25 cellular contexts compared by ENCODE assay signal in the genomic region with DNA sequence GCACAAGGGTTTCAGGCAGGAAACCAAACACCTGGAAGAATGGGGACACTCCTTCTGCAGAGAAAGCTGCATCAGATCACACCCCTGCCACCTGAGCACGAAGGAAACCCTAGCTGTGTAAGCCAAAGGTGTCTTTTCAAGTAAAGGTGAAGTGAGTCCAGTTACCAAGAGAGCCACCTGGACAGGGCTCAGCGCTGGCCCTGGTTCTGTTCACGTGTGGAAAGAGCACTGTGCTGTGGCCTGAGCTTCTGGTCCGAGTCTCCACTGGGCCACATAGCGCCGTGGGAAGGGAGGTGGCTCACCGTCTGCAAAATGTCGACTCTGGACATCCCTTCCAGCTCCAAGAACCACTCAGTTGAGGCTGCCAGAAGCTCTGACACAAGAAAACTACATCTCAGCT.
DNase-seq lines count a peak whose midpoint lies in the region; FAIRE-seq and TF ChIP-seq lines count a peak whose summit lies in the region.
"Had no signal": no experiment of that assay in that cellular context is flagged by ENCODE, and none has a peak within 500 bp of the region (broad histone marks: within the 10 kb centered on the region; RNA-seq: fewer than 3 reads in every experiment).

No MANE protein-coding gene starts in this region.

- TF ChIP-seq RAD21 in H1 (IDR thresholded peaks at IDR 0.05 in 1 of 2, conservative IDR thresholded peaks at IDR 0.05 in 1 of 2; ENCODE audit: low read depth in 2 of 2, low read length in 2 of 2), result no peak

- intact Hi-C loops in posterior vena cava (cut with DNase I), result no loop called here
- intact Hi-C loops in CD4-positive, alpha-beta memory T cell (cut with micrococcal nuclease), result no loop called here
- intact Hi-C loops in A673 (cut with micrococcal nuclease; ENCODE audit: unreplicated experiment), result no loop called here

- H3K27me3 ChIP-seq in H1 (replicated peaks in 1 of 4; ENCODE audit: control insufficient read depth in 3 of 4, extremely low read depth in 1 of 4, insufficient read depth in 3 of 4, low read length in 3 of 4) (no peaks in the 10 kb centered on the region), A673 (replicated peaks; ENCODE audit: insufficient read depth, low read depth, low read length, poor library complexity) (no peaks in the 10 kb centered on the region)
- H3K27me3 ChIP-seq in CD4-positive, alpha-beta memory T cell (ENCODE audit: insufficient read depth, low read length), result no peaks in the 10 kb centered on the region
- H3K27me3 ChIP-seq: MG63 had no signal

- H2AFZ ChIP-seq in H1 (ENCODE audit: low read length), result no peak overlapping the region

- H3K4me1 ChIP-seq in H1 (replicated peaks in 1 of 4; ENCODE audit: control insufficient read depth in 3 of 4, insufficient read depth in 4 of 4, low read length in 3 of 4) (peaks cover 0 to 17% (median 4%) of the 10 kb centered on the region in 4 experiments; a peak in 5 of 7 replicates), A673 (ENCODE audit: insufficient read depth, low read length, poor library complexity, severe bottlenecking) (no peaks in the 10 kb centered on the region)
- H3K4me1 ChIP-seq in CD4-positive, alpha-beta memory T cell (ENCODE audit: insufficient read depth, low read length), result no peaks in the 10 kb centered on the region

- H3K79me1 ChIP-seq in H1 (ENCODE audit: low read depth, low read length), result no peaks in the 10 kb centered on the region

- no peak overlapping the region for H3K9ac ChIP-seq in H1 (replicated peaks in 1 of 4; ENCODE audit: extremely low read depth in 1 of 4, low read depth in 3 of 4, low read length in 3 of 4)

- H3K36me3 ChIP-seq in H1 (ENCODE audit: control insufficient read depth in 2 of 4, insufficient read depth in 4 of 4, low read length in 3 of 4) (no peaks in the 10 kb centered on the region), A673 (ENCODE audit: insufficient read depth, low read length, poor library complexity, severe bottlenecking) (no peaks in the 10 kb centered on the region)
- H3K36me3 ChIP-seq in CD4-positive, alpha-beta memory T cell (ENCODE audit: insufficient read depth, low read length), result no peaks in the 10 kb centered on the region
- H3K36me3 ChIP-seq: MG63 had no signal

- WGBS in H1 (ENCODE audit: extremely low coverage in 1 of 2, insufficient coverage in 1 of 2, insufficient read length in 1 of 2, insufficient replicate concordance in 2 of 2, low coverage in 1 of 2, low lambda C conversion rate in 2 of 2, missing lambda C conversion rate in 1 of 2), 2 experiments, result 93% methylated on average over 8 of the region's 8 CpGs; no CpG with 5 or more reads in 1 of the 2 experiments

- H3K4ac ChIP-seq in H1 (replicated peaks; ENCODE audit: insufficient read length, low read depth, low read length), result no peak overlapping the region

- H4K8ac ChIP-seq in H1 (ENCODE audit: extremely low read depth, insufficient read depth, low read length), result no peak overlapping the region

- H2BK5ac ChIP-seq in H1 (ENCODE audit: low read depth, low read length), result no peak overlapping the region

- H4K91ac ChIP-seq in H1 (replicated peaks; ENCODE audit: insufficient read length, low read length), result no peak overlapping the region

- H3K9me3 ChIP-seq in H1 (ENCODE audit: insufficient read depth in 2 of 2, low read depth in 1 of 2, low read length in 1 of 2), result no peaks in the 10 kb centered on the region
- H3K9me3 ChIP-seq in CD4-positive, alpha-beta memory T cell (ENCODE audit: control insufficient read depth in 1 of 2, low read length in 2 of 2), result no peaks in the 10 kb centered on the region
- H3K9me3 ChIP-seq in A673 (ENCODE audit: low read depth, low read length, poor library complexity, severe bottlenecking), result peaks cover 4% of the 10 kb centered on the region
- H3K9me3 ChIP-seq: MG63 had no signal

- no peak overlapping the region for H3K4me3 Mint-ChIP-seq in CD4-positive, alpha-beta memory T cell
- H3K4me3 Mint-ChIP-seq: HFFc6 had no signal

- no peak overlapping the region for H2AK5ac ChIP-seq in H1 (ENCODE audit: low read depth, low read length)

- no peaks in the 10 kb centered on the region for H4K20me1 ChIP-seq in H1 (replicated peaks in 1 of 2; ENCODE audit: control insufficient read depth in 1 of 2, insufficient read depth in 2 of 2, low read length in 2 of 2)

- no peaks in the 10 kb centered on the region for H3K79me2 ChIP-seq in H1 (ENCODE audit: control insufficient read depth in 1 of 2, insufficient read depth in 2 of 2, low read length in 2 of 2)

- no peak overlapping the region for H4K5ac ChIP-seq in H1 (ENCODE audit: insufficient read length, low read depth, low read length)

- H3K9me3 Mint-ChIP-seq in CD4-positive, alpha-beta memory T cell, result peaks cover 0 to 2% (median 0%) of the 10 kb centered on the region in 8 donors

- no peak for FAIRE-seq in H1 (lab: Jason Lieb, UNC)
- FAIRE-seq: G401.6, GM19239, RCC 7860 had no signal

- no TSS peak for BruUV-seq in A673 (replicated peaks; lab: Mats Ljungman, UMichigan)

- TF ChIP-seq POLR2A in H1 (IDR thresholded peaks at IDR 0.05; ENCODE audit: control extremely low read depth in 1 of 2, low read depth in 2 of 2, low read length in 2 of 2) (no peak), erythroblast (IDR thresholded peaks at IDR 0.05; ENCODE audit: low read length) (no peak)

- H3K4me1 Mint-ChIP-seq in CD4-positive, alpha-beta memory T cell, result no peaks in the 10 kb centered on the region

- H2BK15ac ChIP-seq in H1 (ENCODE audit: low read length), result no peak overlapping the region

- TF ChIP-seq CTCF in H1 (IDR thresholded peaks at IDR 0.05; ENCODE audit: control extremely low read depth in 1 of 3, insufficient read depth in 1 of 3, low read depth in 1 of 3, low read length in 3 of 3), result no peak
- TF ChIP-seq CTCF in A673 (conservative IDR thresholded peaks at IDR 0.05; ENCODE audit: low read depth, low read length), result no peak

- no peaks in the 10 kb centered on the region for H3K23me2 ChIP-seq in H1 (ENCODE audit: low read depth, low read length)

- H3K18ac ChIP-seq in H1 (ENCODE audit: extremely low read depth, low read length), result 0 out of 2 replicates have a peak overlapping the region, but pooled peaks have one; percentile 20

- TF ChIP-seq EP300 in H1 (IDR thresholded peaks at IDR 0.05; ENCODE audit: borderline replicate concordance in 1 of 2, low read depth in 2 of 2, low read length in 2 of 2), result no peak

- no peak overlapping the region for H3K4me2 ChIP-seq in H1 (ENCODE audit: insufficient read depth in 1 of 2, low read depth in 2 of 2, low read length in 2 of 2)

- CTCF ChIA-PET in H1 (lab: Charles Lee; ENCODE audit: partially characterized antibody), result interaction anchor here (0.9 kb wide), 1 partner anchor 148 kb away, joined by 3 read pairs; no protein-coding TSS in a partner anchor
- CTCF ChIA-PET in CD4-positive, alpha-beta memory T cell (lab: Charles Lee; ENCODE audit: partially characterized antibody), result no interaction called here
- CTCF ChIA-PET in A673 (lab: Charles Lee), result interaction anchor here (1.1 kb wide), 1 partner anchor 160 kb away, joined by 3 read pairs; no protein-coding TSS in a partner anchor

- H3K27ac ChIP-seq in H1 (ENCODE audit: low read depth, low read length) (no peak overlapping the region), A673 (ENCODE audit: low read depth, low read length, poor library complexity, severe bottlenecking) (no peak overlapping the region)
- H3K27ac ChIP-seq in CD4-positive, alpha-beta memory T cell (ENCODE audit: low read depth, low read length), result no peak overlapping the region
- H3K27ac ChIP-seq: 22Rv1, C4-2B, SK-N-MC had no signal

- no peaks in the 10 kb centered on the region for H3K27me3 Mint-ChIP-seq in CD4-positive, alpha-beta memory T cell

- H3K56ac ChIP-seq in H1 (replicated peaks; ENCODE audit: insufficient read length, low read depth, low read length), result no peak overlapping the region

- H3K4me3 ChIP-seq in H1 (ENCODE audit: extremely low read depth in 1 of 4, insufficient read depth in 2 of 4, low read depth in 3 of 4, low read length in 4 of 4) (no peak overlapping the region), A673 (ENCODE audit: low read depth, low read length, poor library complexity, severe bottlenecking) (no peak overlapping the region)
- no peak overlapping the region for H3K4me3 ChIP-seq in CD4-positive, alpha-beta memory T cell (ENCODE audit: low read length in 2 of 2)
- H3K4me3 ChIP-seq: MG63, SK-N-MC had no signal

- H3K36me3 Mint-ChIP-seq in CD4-positive, alpha-beta memory T cell, result peaks cover 1 to 40% of the 10 kb centered on the region in 2 donors

- DNase-seq in activated CD8-positive, alpha-beta memory T cell treated with anti-CD3 and anti-CD28 coated beads for 24 hours, result peak; percentile 26
- no peak for DNase-seq in activated CD8-positive, alpha-beta memory T cell treated with anti-CD3 and anti-CD28 coated beads, Interleukin-2, amount 50 U/mL, for 4 hours
- no peak for DNase-seq in H1 (ENCODE audit: low read depth in 1 of 2, low spot score in 2 of 2)
- peak; percentile 49 for DNase-seq in posterior vena cava (ENCODE audit: low spot score)
- DNase-seq in CD4-positive, alpha-beta memory T cell, result no peak
- DNase-seq in A673 (ENCODE audit: low spot score), result no peak
- no peak for DNase-seq in erythroblast (lab: John Stamatoyannopoulos, UW)
- DNase-seq in GOT3 (lab: John Stamatoyannopoulos, UW), result no peak
- DNase-seq: HFFc6, Karpas-422, MG63, NCI-H1092, NCI-H1436, NCI-H187 treated with DMSO at 0.1 percent for 48 hours, NCI-H2107, NCI-H510A, NCI-H774, SHP77 treated with DMSO at 0.1 percent for 48 hours, SW 1271 had no signal

- no peak overlapping the region for H3K14ac ChIP-seq in H1 (ENCODE audit: insufficient read length)

- no peak overlapping the region for H2BK20ac ChIP-seq in H1 (ENCODE audit: low read length)

- H3K27ac Mint-ChIP-seq in CD4-positive, alpha-beta memory T cell, result no peak overlapping the region
- H3K27ac Mint-ChIP-seq: HFFc6 had no signal

- POLR2A ChIA-PET in H1 (lab: Charles Lee; ENCODE audit: partially characterized antibody) (no interaction called here), A673 (lab: Charles Lee; ENCODE audit: low non-redundant PET) (no interaction called here)
- POLR2A ChIA-PET in CD4-positive, alpha-beta memory T cell (lab: Charles Lee; ENCODE audit: partially characterized antibody), result no interaction called here

- H2BK120ac ChIP-seq in H1 (replicated peaks; ENCODE audit: low read depth, low read length), result no peak overlapping the region

- H3K23ac ChIP-seq in H1 (ENCODE audit: insufficient read length), result no peak overlapping the region

- no peak overlapping the region for H2BK12ac ChIP-seq in H1 (ENCODE audit: low read depth, low read length)

TF ChIP-seq in H1, 55 proteins besides CTCF, POLR2A, EP300 and RAD21:
- TF ChIP-seq NRF1 (IDR thresholded peaks at IDR 0.05; ENCODE audit: low read depth, low read length), result no peak

Comparison
In these comparisons a context has a peak if more than half of its experiments do, and no peak if none do; other contexts are left out.
1. DNase-seq: peak in activated CD8-positive, alpha-beta memory T cell treated with anti-CD3 and anti-CD28 coated beads for 24 hours (single experiment) and posterior vena cava (single experiment); none in activated CD8-positive, alpha-beta memory T cell treated with anti-CD3 and anti-CD28 coated beads, Interleukin-2, amount 50 U/mL, for 4 hours (single experiment), H1 (0 of 2), CD4-positive, alpha-beta memory T cell (0 of 5), A673 (single experiment), erythroblast (0 of 2) and GOT3 (single experiment).